Comparison of ENCODE assay signal across 8 cellular contexts in the genomic region with DNA sequence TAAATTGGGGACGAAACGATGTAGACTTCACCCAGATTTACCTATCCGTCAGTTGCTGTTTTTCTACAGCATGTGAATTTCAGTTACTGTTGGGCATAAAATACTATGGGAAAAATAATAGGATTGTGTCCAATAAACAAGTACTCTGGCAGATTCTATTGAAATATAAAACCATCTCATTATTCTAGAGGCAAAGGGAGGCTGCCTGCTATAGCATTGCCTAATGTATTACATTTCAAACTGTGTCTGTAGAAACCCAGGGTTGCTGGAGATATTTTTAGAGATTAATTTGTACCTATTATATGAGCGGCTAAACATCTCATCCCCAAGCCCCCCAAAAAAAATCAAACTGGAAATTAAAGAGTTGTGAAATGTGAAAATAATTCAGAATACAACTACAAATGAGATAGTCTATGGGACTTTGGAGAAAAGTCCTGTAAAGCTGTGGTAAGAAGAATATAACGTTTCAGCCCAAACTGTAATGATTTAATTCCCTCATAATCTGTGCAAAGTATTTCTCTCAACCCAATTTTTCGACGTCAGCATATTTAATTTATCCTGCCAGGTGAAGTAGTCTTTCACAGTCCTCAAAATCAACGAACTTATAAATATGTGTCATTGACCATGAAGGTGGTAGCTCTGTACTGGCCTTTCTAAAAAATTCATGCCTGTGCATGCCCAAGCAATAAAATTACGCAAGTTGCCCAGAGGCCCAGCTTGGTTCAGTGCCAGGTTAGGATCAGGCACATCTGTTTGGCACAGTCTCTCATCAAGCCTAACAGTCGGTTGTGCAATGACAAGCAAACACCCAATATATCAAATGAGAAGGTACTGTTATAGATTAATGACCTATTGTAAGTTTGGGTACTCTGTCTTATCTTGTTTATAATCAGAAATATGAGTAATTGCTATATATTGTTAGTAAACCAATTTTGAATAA. TPM values are rescaled to one million over a fixed set of nuclear protein-coding genes. Genes with fewer than 3 reads are reported as not detected.
DNase-seq lines count a peak whose midpoint lies in the region; ATAC-seq and TF ChIP-seq lines count a peak whose summit lies in the region.

No MANE protein-coding gene starts in this region.

- no peaks in the 10 kb centered on the region for H3K36me3 Mint-ChIP-seq in osteocyte (ENCODE audit: unreplicated experiment)
- H3K36me3 Mint-ChIP-seq in CD14-positive monocyte = no peaks in the 10 kb centered on the region

- peak; percentile 60 for DNase-seq in GM03348 (ENCODE audit: low spot score)
- DNase-seq in NCI-H446 (lab: John Stamatoyannopoulos, UW) = peak; percentile 73 to 87
- peak; percentile 55 for DNase-seq in dedifferentiated amniotic fluid mesenchymal stem cell (ENCODE audit: extremely low spot score)
- DNase-seq in osteocyte (ENCODE audit: extremely low spot score, unreplicated experiment) = no peak
- DNase-seq in activated CD4-positive, CD25-positive, alpha-beta regulatory T cell (lab: John Stamatoyannopoulos, UW) = no peak
- no peak for DNase-seq in CD14-positive monocyte (ENCODE audit: low spot score)

- H3K4me1 Mint-ChIP-seq in osteocyte (ENCODE audit: unreplicated experiment) (peaks cover 29% of the 10 kb centered on the region), CD14-positive monocyte (peaks cover 25% of the 10 kb centered on the region)

- ATAC-seq in GM19463 (IDR thresholded peaks at IDR 0.05; ENCODE audit: unreplicated experiment) (no peak), HG02884 (IDR thresholded peaks at IDR 0.05; ENCODE audit: unreplicated experiment) (no peak)

- intact Hi-C loops in CD14-positive monocyte (cut with micrococcal nuclease) = no loop called here

- H3K9me3 Mint-ChIP-seq in osteocyte (ENCODE audit: unreplicated experiment) (no peaks in the 10 kb centered on the region), CD14-positive monocyte (no peaks in the 10 kb centered on the region)

- H3K4me3 Mint-ChIP-seq in osteocyte (ENCODE audit: unreplicated experiment) (no peak overlapping the region), CD14-positive monocyte (no peak overlapping the region)

- H3K27ac Mint-ChIP-seq in osteocyte (ENCODE audit: unreplicated experiment) (peak overlapping the region; percentile 46), CD14-positive monocyte (no peak overlapping the region)

- TF ChIP-seq CTCF in osteocyte (IDR thresholded peaks at IDR 0.05) (no peak), CD14-positive monocyte (IDR thresholded peaks at IDR 0.05) (no peak)

- no peaks in the 10 kb centered on the region for H3K27me3 Mint-ChIP-seq in osteocyte (ENCODE audit: unreplicated experiment)
- H3K27me3 Mint-ChIP-seq in CD14-positive monocyte (ENCODE audit: low read depth in 3 of 3) = no peaks in the 10 kb centered on the region

RNA-seq across cellular contexts. Expression of a gene that starts 10.3 kb away (rescaled TPM):
- total RNA-seq in osteocyte = 3.5 and 5.9 TPM in 2 replicates
- not detected for polyA plus RNA-seq in CD14-positive monocyte

Comparison
In these comparisons a context has a peak if more than half of its experiments do, and no peak if none do; other contexts are left out.
1. DNase-seq: peak in GM03348 (single experiment), NCI-H446 (2 of 2) and dedifferentiated amniotic fluid mesenchymal stem cell (single experiment); none in osteocyte (single experiment), activated CD4-positive, CD25-positive, alpha-beta regulatory T cell (0 of 4) and CD14-positive monocyte (single experiment).